Comparison of ENCODE assay signal across 2 cellular contexts in the genomic region with DNA sequence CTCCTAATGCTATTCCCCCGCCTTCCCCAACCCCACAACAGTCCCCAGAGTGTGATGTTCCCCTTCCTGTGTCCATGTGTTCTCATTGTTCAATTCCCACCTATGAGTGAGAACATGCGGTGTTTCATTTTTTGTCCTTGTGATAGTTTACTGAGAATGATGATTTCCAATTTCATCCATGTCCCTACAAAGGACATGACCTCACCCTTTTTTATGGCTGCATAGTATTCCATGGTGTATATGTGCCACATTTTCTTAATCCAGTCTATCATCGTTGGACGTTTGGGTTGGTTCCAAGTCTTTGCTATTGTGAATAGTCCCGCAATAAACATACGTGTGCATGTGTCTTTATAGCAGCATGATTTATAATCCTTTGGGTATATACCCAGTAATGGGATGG.
DNase-seq lines count a peak whose midpoint lies in the region; ATAC-seq, FAIRE-seq and TF ChIP-seq lines count a peak whose summit lies in the region.
"Not testable (repeated sequence)": the region's sequence is repeated elsewhere in the genome, so short reads cannot be mapped to it uniquely, and the experiment has no call there.

No MANE protein-coding gene starts in this region.

- not testable (repeated sequence) for TF ChIP-seq POLR2A in K562 (conservative IDR thresholded peaks at IDR 0.05)

- H3K27me3 ChIP-seq in K562 (ENCODE audit: control insufficient read depth in 2 of 2, insufficient read depth in 2 of 2, low read length in 2 of 2) = not testable (repeated sequence)

- not testable (repeated sequence) for FAIRE-seq in K562 (lab: Jason Lieb, UNC)

- not testable (repeated sequence) for H3K4me3 ChIP-seq in HEK293 (ENCODE audit: low read depth, low read length); K562

- not testable (repeated sequence) for BruUV-seq in K562 (replicated peaks; lab: Mats Ljungman, UMichigan)

- not testable (repeated sequence) for H3K9me3 ChIP-seq in HEK293 (ENCODE audit: control insufficient read depth, insufficient read depth, low read depth, low read length); K562 (replicated peaks; ENCODE audit: control insufficient read depth, insufficient read depth, low read depth, low read length)

- not testable (repeated sequence) for H3K36me3 ChIP-seq in HEK293 (ENCODE audit: control insufficient read depth in 2 of 2, insufficient read depth in 1 of 2, low read length in 2 of 2); K562 (ENCODE audit: control insufficient read depth, insufficient read depth, low read length)

- not testable (repeated sequence) for TF ChIP-seq EP300 in K562 (IDR thresholded peaks at IDR 0.05; ENCODE audit: low read length)

- H3K9me1 ChIP-seq in K562 (ENCODE audit: control insufficient read depth, insufficient read depth, low read length) = not testable (repeated sequence)

- DNase-seq in K562 (ENCODE audit: extremely low read depth in 1 of 4, low spot score in 3 of 4) = not testable (repeated sequence)

- not testable (repeated sequence) for H3K4me2 ChIP-seq in K562 (ENCODE audit: insufficient read depth, low read length)

- TF ChIP-seq RAD21 in K562 (CRISPR knock-in tag; conservative IDR thresholded peaks at IDR 0.05 in 1 of 2, IDR thresholded peaks at IDR 0.05 in 1 of 2) = not testable (repeated sequence)

- not testable (repeated sequence) for H3K79me2 ChIP-seq in K562 (ENCODE audit: control insufficient read depth, insufficient read depth, low read length)

- not testable (repeated sequence) for ATAC-seq in K562

- H3K4me1 ChIP-seq in HEK293 (ENCODE audit: control insufficient read depth, insufficient read depth, low read length) = not testable (repeated sequence)
- H3K4me1 ChIP-seq in K562 (replicated peaks in 1 of 2; ENCODE audit: control insufficient read depth in 2 of 2, insufficient read depth in 2 of 2, low read length in 2 of 2) = peaks cover 0 to 10% of the 10 kb centered on the region in 2 experiments; a peak in 3 of 5 replicates

- 79% methylated on average over 6 of the region's 6 CpGs for whole genome bisulfite sequencing in K562 (ENCODE audit: insufficient coverage, low coverage, missing lambda C conversion rate)

- not testable (repeated sequence) for TF ChIP-seq CTCF in HEK293 (tag by site-specific recombination; IDR thresholded peaks at IDR 0.05); K562 (IDR thresholded peaks at IDR 0.05 in 2 of 3, conservative IDR thresholded peaks at IDR 0.05 in 1 of 3; ENCODE audit: insufficient read depth in 2 of 3, low read depth in 1 of 3, low read length in 3 of 3)

- H2AFZ ChIP-seq in K562 (ENCODE audit: low read depth, low read length) = not testable (repeated sequence)

- in situ Hi-C loops in K562 (cut with MboI) = not testable (repeated sequence)

- not testable (repeated sequence) for H3K27ac ChIP-seq in HEK293 (ENCODE audit: extremely low read depth, low read depth, low read length); K562 (ENCODE audit: extremely low read depth, low read depth, low read length)

- CTCF ChIA-PET in HEK293 (lab: Yijun Ruan, JAX); K562 (lab: Yijun Ruan, JAX; ENCODE audit: low intra/inter-chr PET ratio): not testable (repeated sequence)

- POLR2A ChIA-PET in HEK293 (lab: Yijun Ruan, JAX); K562 (lab: Yijun Ruan, JAX): not testable (repeated sequence)

- intact Hi-C loops in K562 (cut with micrococcal nuclease) = loop anchor here (5.0 to 10.0 kb wide), 2 partner anchors 100 to 262 kb away; no protein-coding TSS in a partner anchor

- H3K9ac ChIP-seq in K562 (ENCODE audit: insufficient read depth in 1 of 2, low read depth in 2 of 2, low read length in 2 of 2) = not testable (repeated sequence)

- H4K20me1 ChIP-seq in K562 (replicated peaks; ENCODE audit: control insufficient read depth, insufficient read depth, low read length) = not testable (repeated sequence)

TF ChIP-seq in HEK293, 187 proteins besides CTCF, POLR2A, EP300 and RAD21:
- TF ChIP-seq ZNF146 (tag by site-specific recombination; IDR thresholded peaks at IDR 0.05) = peak; percentile 92
- TF ChIP-seq, protein P1, sequence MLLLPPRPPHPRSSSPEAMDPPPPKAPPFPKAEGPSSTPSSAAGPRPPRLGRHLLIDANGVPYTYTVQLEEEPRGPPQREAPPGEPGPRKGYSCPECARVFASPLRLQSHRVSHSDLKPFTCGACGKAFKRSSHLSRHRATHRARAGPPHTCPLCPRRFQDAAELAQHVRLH (tag by site-specific recombination; IDR thresholded peaks at IDR 0.05) = peak; percentile 58; the same call in 1 of the 2 replicates
- TF ChIP-seq, protein P2, sequence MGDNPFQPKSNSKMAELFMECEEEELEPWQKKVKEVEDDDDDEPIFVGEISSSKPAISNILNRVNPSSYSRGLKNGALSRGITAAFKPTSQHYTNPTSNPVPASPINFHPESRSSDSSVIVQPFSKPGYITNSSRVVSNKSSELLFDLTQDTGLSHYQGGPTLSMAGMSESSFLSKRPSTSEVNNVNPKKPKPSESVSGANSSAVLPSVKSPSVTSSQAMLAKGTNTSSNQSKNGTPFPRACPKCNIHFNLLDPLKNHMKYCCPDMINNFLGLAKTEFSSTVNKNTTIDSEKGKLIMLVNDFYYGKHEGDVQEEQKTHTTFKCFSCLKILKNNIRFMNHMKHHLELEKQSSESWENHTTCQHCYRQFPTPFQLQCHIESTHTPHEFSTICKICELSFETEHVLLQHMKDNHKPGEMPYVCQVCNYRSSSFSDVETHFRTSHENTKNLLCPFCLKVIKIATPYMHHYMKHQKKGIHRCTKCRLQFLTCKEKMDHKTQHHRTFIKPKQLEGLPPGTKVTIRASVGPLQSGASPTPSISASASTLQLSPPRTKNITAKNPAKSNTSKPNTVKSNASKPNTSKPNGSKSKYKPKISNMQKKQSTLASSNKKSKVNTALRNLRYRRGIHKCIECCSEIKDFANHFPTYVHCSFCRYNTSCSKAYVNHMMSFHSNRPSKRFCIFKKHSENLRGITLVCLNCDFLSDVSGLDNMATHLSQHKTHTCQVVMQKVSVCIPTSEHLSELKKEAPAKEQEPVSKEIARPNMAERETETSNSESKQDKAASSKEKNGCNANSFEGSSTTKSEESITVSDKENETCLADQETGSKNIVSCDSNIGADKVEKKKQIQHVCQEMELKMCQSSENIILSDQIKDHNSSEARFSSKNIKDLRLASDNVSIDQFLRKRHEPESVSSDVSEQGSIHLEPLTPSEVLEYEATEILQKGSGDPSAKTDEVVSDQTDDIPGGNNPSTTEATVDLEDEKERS (tag by site-specific recombination; IDR thresholded peaks at IDR 0.05) = peak; percentile 77; the same call in 1 of the 2 replicates

TF ChIP-seq in K562, 482 proteins besides CTCF, POLR2A, EP300 and RAD21:
- TF ChIP-seq ZNF146 (CRISPR knock-in tag; IDR thresholded peaks at IDR 0.05; ENCODE audit: unreplicated experiment) = peak; percentile 83
- peak; percentile 30; the same call in 1 of the 2 replicates for TF ChIP-seq BCOR (IDR thresholded peaks at IDR 0.05)
